ENCODE assay signal across 20 cellular contexts in the genomic region with DNA sequence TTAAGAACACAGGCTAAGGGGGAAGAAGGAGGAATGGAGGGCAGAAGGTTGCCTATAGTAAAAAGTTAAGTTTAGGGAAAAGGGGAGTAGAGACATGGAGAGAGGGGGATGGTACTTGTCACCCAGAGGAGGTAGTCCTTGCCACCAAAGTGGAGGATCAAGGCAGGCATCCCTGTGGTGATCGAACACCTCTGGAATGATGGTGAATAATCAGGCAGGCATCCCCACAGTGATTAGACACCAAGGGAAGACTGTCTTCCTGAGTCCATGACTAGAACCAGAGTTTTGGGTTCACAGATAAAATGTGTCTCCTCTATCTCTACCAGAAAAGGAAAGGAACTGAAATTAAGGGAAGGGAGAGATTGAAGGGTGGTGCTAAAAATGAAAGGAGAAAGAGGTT. TPM values are rescaled to one million over a fixed set of nuclear protein-coding genes. Genes with fewer than 3 reads are reported as not detected.
DNase-seq lines count a peak whose midpoint lies in the region; ATAC-seq, FAIRE-seq and TF ChIP-seq lines count a peak whose summit lies in the region.
"Had no signal": no experiment of that assay in that cellular context is flagged by ENCODE, and none has a peak within 500 bp of the region (broad histone marks: within the 10 kb centered on the region; RNA-seq: fewer than 3 reads in every experiment).

No MANE protein-coding gene starts in this region.

- H3K4me3 ChIP-seq in AG10803 (ENCODE audit: low read length) (no peak overlapping the region), transverse colon (no peak overlapping the region)
- H3K4me3 ChIP-seq: K562 had no signal

- H3K27ac ChIP-seq in foreskin keratinocyte (no peak overlapping the region), transverse colon (no peak overlapping the region)

- FAIRE-seq in RCC 7860 (lab: Jason Lieb, UNC) (no peak), GM12891 (lab: Jason Lieb, UNC) (no peak)
- FAIRE-seq: G401.6, HepG2, K562 had no signal

- DNase-seq in AG10803 (ENCODE audit: low read depth) (peak; percentile 4), HCEC 1CT (peak; percentile 27), RCC 7860 (ENCODE audit: low spot score) (peak; percentile 60), foreskin keratinocyte (peak; percentile 10 to 43), GM12891 (ENCODE audit: insufficient read length, low spot score) (no peak), transverse colon (no peak), NCI-H748 treated with DMSO at 0.1 percent for 48 hours (lab: John Stamatoyannopoulos, UW) (no peak), NCI-H82 treated with DMSO at 0.1 percent for 48 hours (lab: John Stamatoyannopoulos, UW; ENCODE audit: unreplicated experiment) (no peak)
- DNase-seq: 8988T, BE2C, DMS79 treated with DMSO at 0.1 percent for 48 hours, MM.1S, NCI-H1092, NCI-H1436, NCI-H187 treated with DMSO at 0.1 percent for 48 hours, NCI-H2107 had no signal

- peaks cover 0 to 13% of the 10 kb centered on the region in 2 donors for H3K9me3 ChIP-seq in transverse colon

- H3K27me3 ChIP-seq in foreskin keratinocyte (no peaks in the 10 kb centered on the region), transverse colon (no peaks in the 10 kb centered on the region)

- in situ Hi-C loops in transverse colon (cut with MboI; ENCODE audit: low pct_ligation_motif_present in 1 of 4, low pct_unique_long_range_greater_than_20kb in 1 of 4, low sequenced_read_pairs in 3 of 4), result no loop called here

- no peak for TF ChIP-seq CTCF in AG10803 (conservative IDR thresholded peaks at IDR 0.05; ENCODE audit: low read length)
- no peak for TF ChIP-seq CTCF in foreskin keratinocyte (conservative IDR thresholded peaks at IDR 0.05)
- no peak for TF ChIP-seq CTCF in transverse colon (IDR thresholded peaks at IDR 0.05)

- WGBS in transverse colon (ENCODE audit: low coverage in 1 of 2), 2 donors, result 86 to 94% methylated on average over 1 of the region's 1 CpG

- no peak for TF ChIP-seq POLR2A in GM12891 (IDR thresholded peaks at IDR 0.05; ENCODE audit: low read depth, low read length)
- TF ChIP-seq POLR2A in transverse colon (IDR thresholded peaks at IDR 0.05), result no peak

- no peak for TF ChIP-seq EP300 in transverse colon (IDR thresholded peaks at IDR 0.05; ENCODE audit: low read depth)

- ATAC-seq in foreskin keratinocyte, result peak; percentile 55
- ATAC-seq: HepG2, K562, Right ventricle myocardium inferior had no signal

- intact Hi-C loops in transverse colon (cut with DNase I; ENCODE audit: low total_unique reads), result no loop called here

- H3K36me3 ChIP-seq in transverse colon, result no peaks in the 10 kb centered on the region
- H3K36me3 ChIP-seq: BE2C had no signal

- H3K4me1 ChIP-seq in foreskin keratinocyte (no peaks in the 10 kb centered on the region), transverse colon (no peaks in the 10 kb centered on the region)
- H3K4me1 ChIP-seq: BE2C had no signal

TF ChIP-seq in GM12891, 5 proteins besides CTCF, POLR2A, EP300 and RAD21:
- TF ChIP-seq SPI1 (IDR thresholded peaks at IDR 0.05; ENCODE audit: low read depth, low read length) (no peak), POLR2AphosphoS5 (IDR thresholded peaks at IDR 0.05; ENCODE audit: low read depth, low read length) (no peak), POU2F2 (IDR thresholded peaks at IDR 0.05; ENCODE audit: low read depth, low read length) (no peak), PAX5 (IDR thresholded peaks at IDR 0.05; ENCODE audit: insufficient read depth, low read length, severe bottlenecking) (no peak), TAF1 (IDR thresholded peaks at IDR 0.05; ENCODE audit: low read depth, low read length) (no peak)

RNA-seq across cellular contexts. Expression of a gene that starts 19.2 kb away (rescaled TPM):
- total RNA-seq in foreskin keratinocyte (511 and 581 TPM in 2 replicates), transverse colon (10 to 100 TPM; 16.9 to 51.4 (median 41.8) TPM)
- 190 and 257 TPM in 2 replicates for polyA plus RNA-seq in foreskin keratinocyte
- polyA plus RNA-seq in GM12891 (2012; ENCODE audit: low read depth, missing spikeins), result 28.1 TPM

Comparison
In these comparisons a context has a peak if more than half of its experiments do, and no peak if none do; other contexts are left out.
1. DNase-seq: peak in AG10803 (single experiment), HCEC 1CT (single experiment), RCC 7860 (single experiment) and foreskin keratinocyte (2 of 2); none in GM12891 (single experiment), transverse colon (single experiment), NCI-H748 treated with DMSO at 0.1 percent for 48 hours (single experiment) and NCI-H82 treated with DMSO at 0.1 percent for 48 hours (single experiment).